10 cellular contexts compared by ENCODE assay signal in genomic region chr16:85675528-85675927, GRCh38. TPM values are rescaled to one million over a fixed set of nuclear protein-coding genes. Genes with fewer than 3 reads are reported as not detected.
DNase-seq lines count a peak whose midpoint lies in the region; ATAC-seq, FAIRE-seq and TF ChIP-seq lines count a peak whose summit lies in the region.
"Had no signal": no experiment of that assay in that cellular context is flagged by ENCODE, and none has a peak within 500 bp of the region (broad histone marks: within the 10 kb centered on the region; RNA-seq: fewer than 3 reads in every experiment).

No MANE protein-coding gene starts in this region.

- H3K4me1 ChIP-seq in parathyroid adenoma: peaks cover 21% of the 10 kb centered on the region
- H3K4me1 ChIP-seq in esophagus muscularis mucosa: peaks cover 8 to 12% (median 11%) of the 10 kb centered on the region in 4 donors

- TF ChIP-seq POLR2A in NB4 (IDR thresholded peaks at IDR 0.05; ENCODE audit: extremely low read depth, insufficient read length) (no peak), esophagus muscularis mucosa (IDR thresholded peaks at IDR 0.05; ENCODE audit: low read depth) (no peak)

- no peaks in the 10 kb centered on the region for H3K79me2 ChIP-seq in parathyroid adenoma

- FAIRE-seq in bronchial epithelial cell (lab: Jason Lieb, UNC): no peak

- peaks cover 15% of the 10 kb centered on the region for H3K36me3 ChIP-seq in bronchial epithelial cell (ENCODE audit: control insufficient read depth, insufficient read depth, low read length)
- no peaks in the 10 kb centered on the region for H3K36me3 ChIP-seq in parathyroid adenoma (ENCODE audit: control insufficient read depth, insufficient read depth, low read length)
- peaks cover 9 to 78% (median 31%) of the 10 kb centered on the region in 4 donors for H3K36me3 ChIP-seq in esophagus muscularis mucosa

- no peak overlapping the region for H2AFZ ChIP-seq in parathyroid adenoma

- no peaks in the 10 kb centered on the region for H3K27me3 ChIP-seq in bronchial epithelial cell (ENCODE audit: control insufficient read depth, insufficient read depth, low read length)
- H3K27me3 ChIP-seq in parathyroid adenoma (ENCODE audit: control insufficient read depth, insufficient read depth, low read length): no peaks in the 10 kb centered on the region
- H3K27me3 ChIP-seq in esophagus muscularis mucosa: no peaks in the 10 kb centered on the region
- H3K27me3 ChIP-seq: BLaER1 treated with 17β-estradiol and CSF1 and Interleukin-3, amounts not matched to agents 10 nM and 100 nM had no signal

- ATAC-seq in HG02885 (IDR thresholded peaks at IDR 0.05; ENCODE audit: poor library complexity, unreplicated experiment): no peak
- no peak for ATAC-seq in HG03469 (IDR thresholded peaks at IDR 0.05; ENCODE audit: unreplicated experiment)

- TF ChIP-seq CTCF in NB4 (IDR thresholded peaks at IDR 0.05; ENCODE audit: low read depth, low read length) (peak; percentile 65), bronchial epithelial cell (IDR thresholded peaks at IDR 0.05; ENCODE audit: insufficient read depth, low read length, severe bottlenecking) (peak; percentile 50), parathyroid adenoma (IDR thresholded peaks at IDR 0.05) (peak; percentile 43), esophagus muscularis mucosa (IDR thresholded peaks at IDR 0.05) (peak in 1 of 3 experiments; percentile 19)

- no peak for TF ChIP-seq EP300 in esophagus muscularis mucosa (IDR thresholded peaks at IDR 0.05)

- no peaks in the 10 kb centered on the region for H3K9me3 ChIP-seq in parathyroid adenoma (ENCODE audit: control insufficient read depth, low read length)
- H3K9me3 ChIP-seq in esophagus muscularis mucosa: no peaks in the 10 kb centered on the region
- H3K9me3 ChIP-seq: BLaER1 treated with 17β-estradiol and CSF1 and Interleukin-3, amounts not matched to agents 10 nM and 100 nM had no signal

- no peak overlapping the region for H3K27ac ChIP-seq in parathyroid adenoma
- H3K27ac ChIP-seq in esophagus muscularis mucosa (replicated peaks in 1 of 4): no peak overlapping the region
- H3K27ac ChIP-seq: BLaER1 treated with 17β-estradiol and CSF1 and Interleukin-3, amounts not matched to agents 10 nM and 100 nM had no signal

- H3K4me3 ChIP-seq in NB4 (ENCODE audit: low read depth, low read length) (no peak overlapping the region), bronchial epithelial cell (ENCODE audit: low read depth, low read length) (no peak overlapping the region), parathyroid adenoma (ENCODE audit: low read depth, low read length) (no peak overlapping the region), esophagus muscularis mucosa (no peak overlapping the region)
- H3K4me3 ChIP-seq: BLaER1 treated with 17β-estradiol and CSF1 and Interleukin-3, amounts not matched to agents 10 nM and 100 nM had no signal

- no peak overlapping the region for H3K4me2 ChIP-seq in parathyroid adenoma (ENCODE audit: low read length)
- H3K4me2 ChIP-seq: BLaER1 treated with 17β-estradiol and CSF1 and Interleukin-3, amounts not matched to agents 10 nM and 100 nM had no signal

- DNase-seq in NCI-H2171 treated with DMSO at 0.1 percent for 48 hours (lab: John Stamatoyannopoulos, UW) (peak; percentile 50), NCI-H2171 (lab: John Stamatoyannopoulos, UW) (no peak), NB4 (ENCODE audit: low read depth) (peak; percentile 61), bronchial epithelial cell (ENCODE audit: low read depth) (no peak), esophagus muscularis mucosa (ENCODE audit: extremely low spot score) (no peak)
- DNase-seq: stimulated activated CD4-positive, alpha-beta T cell treated with anti-CD3 and anti-CD28 coated beads, Interleukin-1b, Interleukin-23, amount 100 ng/mL, for 48 hours had no signal

- no peak overlapping the region for H3K9ac ChIP-seq in parathyroid adenoma

- WGBS in esophagus muscularis mucosa: 21% methylated on average over 1 of the region's 1 CpG

- intact Hi-C loops in esophagus muscularis mucosa (cut with DNase I): no loop called here

RNA-seq across cellular contexts. Expression of gene GINS2, which starts 13.2 kb away (rescaled TPM):
- 0.26 and 2.0 TPM in 2 replicates for total RNA-seq in bronchial epithelial cell
- under 1 TPM in 2 of 4 donors, not detected in 2; 0.17 to 0.84 TPM for total RNA-seq in esophagus muscularis mucosa

Comparison
In these comparisons a context has a peak if more than half of its experiments do, and no peak if none do; other contexts are left out.
1. DNase-seq: peak in NCI-H2171 treated with DMSO at 0.1 percent for 48 hours (single experiment) and NB4 (single experiment); none in NCI-H2171 (single experiment), bronchial epithelial cell (single experiment) and esophagus muscularis mucosa (single experiment).